ENCODE assay signal across 18 cellular contexts in the genomic region with DNA sequence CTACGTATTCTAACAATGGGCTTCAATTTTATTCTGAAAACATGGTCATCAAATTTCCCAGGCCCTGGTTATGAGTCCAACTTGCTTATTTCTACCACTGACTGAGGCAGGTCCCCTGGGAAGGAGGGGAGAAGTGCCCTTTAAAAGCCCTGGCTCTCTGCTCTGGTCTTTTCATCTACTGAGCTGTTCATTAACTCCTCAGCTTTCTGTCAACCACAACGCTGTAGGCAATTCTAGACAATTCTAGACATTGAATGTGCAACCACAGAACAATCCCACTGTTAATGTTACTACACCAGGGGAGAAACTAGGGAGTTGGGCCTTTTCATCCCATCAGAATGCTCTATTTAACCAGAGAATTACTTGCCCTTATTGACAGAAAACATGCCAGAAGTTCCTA. TPM values are rescaled to one million over a fixed set of nuclear protein-coding genes. Genes with fewer than 3 reads are reported as not detected.
DNase-seq lines count a peak whose midpoint lies in the region; ATAC-seq and TF ChIP-seq lines count a peak whose summit lies in the region.
"Had no signal": no experiment of that assay in that cellular context is flagged by ENCODE, and none has a peak within 500 bp of the region (broad histone marks: within the 10 kb centered on the region; RNA-seq: fewer than 3 reads in every experiment).

No MANE protein-coding gene starts in this region.

- H3K4me3 ChIP-seq in AG04449 (ENCODE audit: low read depth, low read length), result no peak overlapping the region
- H3K4me3 ChIP-seq: colonic mucosa had no signal

- ATAC-seq in GM19467 (IDR thresholded peaks at IDR 0.05; ENCODE audit: unreplicated experiment), result peak; percentile 46
- ATAC-seq in GM19328 (IDR thresholded peaks at IDR 0.05; ENCODE audit: unreplicated experiment), result no peak
- ATAC-seq: activated CD4-positive, CD25-positive, alpha-beta regulatory T cell treated with anti-CD3 and anti-CD28 coated beads, Interleukin-2, amount 50 U/mL, for 24 hours; left ventricle myocardium superior; right cardiac atrium; stimulated activated naive CD8-positive, alpha-beta T cell treated with anti-CD3 and anti-CD28 coated beads, Interleukin-15, amount 100 ng/mL, for 72 hours had no signal

- H3K36me3 Mint-ChIP-seq in activated T-helper 2 cell treated with anti-CD3 and anti-CD28 coated beads, Interferon-gamma antibody, Interleukin-2, Interleukin-4, amounts not matched to agents 10 μg/mL and 5 μg/mL and 100 μg/mL, durations not matched to agents 14 hours and 24 hours and 36 hours (ENCODE audit: low read depth), result peaks cover 48% of the 10 kb centered on the region

- intact Hi-C loops in activated T-helper 2 cell treated with anti-CD3 and anti-CD28 coated beads, Interferon-gamma antibody, Interleukin-2, Interleukin-4, amounts not matched to agents 10 μg/mL and 5 μg/mL and 100 μg/mL, durations not matched to agents 14 hours and 24 hours and 36 hours (cut with micrococcal nuclease), result no loop called here

- peak; percentile 56 for DNase-seq in AG04449 (ENCODE audit: low read depth, low spot score)
- peak; percentile 65 for DNase-seq in astrocyte of the hippocampus (ENCODE audit: low read depth, low spot score)
- peak; percentile 56 for DNase-seq in kidney tubule cell (ENCODE audit: low spot score)
- DNase-seq in iPS-NIHi7 (ENCODE audit: extremely low spot score), result no peak
- no peak for DNase-seq in cerebellum (ENCODE audit: low spot score)
- DNase-seq in activated T-helper 2 cell treated with anti-CD3 and anti-CD28 coated beads, Interferon-gamma antibody, Interleukin-2, Interleukin-4, amounts not matched to agents 10 μg/mL and 5 μg/mL and 100 μg/mL, durations not matched to agents 14 hours and 24 hours and 36 hours (ENCODE audit: low spot score), result no peak
- DNase-seq: CD4-positive, alpha-beta T cell; colonic mucosa; KBM-7; left ventricle myocardium superior; NCI-H1092; right cardiac atrium; SIG-M5; stimulated activated naive CD8-positive, alpha-beta T cell treated with anti-CD3 and anti-CD28 coated beads, Interleukin-15, amount 100 ng/mL, for 72 hours; T1000 had no signal

- H3K27ac Mint-ChIP-seq in activated T-helper 2 cell treated with anti-CD3 and anti-CD28 coated beads, Interferon-gamma antibody, Interleukin-2, Interleukin-4, amounts not matched to agents 10 μg/mL and 5 μg/mL and 100 μg/mL, durations not matched to agents 14 hours and 24 hours and 36 hours, result no peak overlapping the region
- H3K27ac Mint-ChIP-seq: CD4-positive, alpha-beta T cell had no signal

- H3K9me3 Mint-ChIP-seq in activated T-helper 2 cell treated with anti-CD3 and anti-CD28 coated beads, Interferon-gamma antibody, Interleukin-2, Interleukin-4, amounts not matched to agents 10 μg/mL and 5 μg/mL and 100 μg/mL, durations not matched to agents 14 hours and 24 hours and 36 hours, result no peaks in the 10 kb centered on the region
- H3K9me3 Mint-ChIP-seq: CD4-positive, alpha-beta T cell; stimulated activated naive CD8-positive, alpha-beta T cell treated with anti-CD3 and anti-CD28 coated beads, Interleukin-15, amount 100 ng/mL, for 72 hours had no signal

- POLR2A ChIA-PET in AG04449 (lab: Yijun Ruan, JAX), result no interaction called here

- CTCF ChIA-PET in AG04449 (lab: Yijun Ruan, JAX), result interaction anchor here (0.8 to 6.6 kb wide), 5 partner anchors 10 to 184 kb away, joined by 3 to 209 read pairs (median 5); no protein-coding TSS in a partner anchor

- H3K27me3 Mint-ChIP-seq in activated T-helper 2 cell treated with anti-CD3 and anti-CD28 coated beads, Interferon-gamma antibody, Interleukin-2, Interleukin-4, amounts not matched to agents 10 μg/mL and 5 μg/mL and 100 μg/mL, durations not matched to agents 14 hours and 24 hours and 36 hours (ENCODE audit: low read depth), result no peaks in the 10 kb centered on the region
- H3K27me3 Mint-ChIP-seq: CD4-positive, alpha-beta T cell; stimulated activated naive CD8-positive, alpha-beta T cell treated with anti-CD3 and anti-CD28 coated beads, Interleukin-15, amount 100 ng/mL, for 72 hours had no signal

- no peak for TF ChIP-seq CTCF in AG04449 (IDR thresholded peaks at IDR 0.05; ENCODE audit: insufficient read depth, low read length, missing control alignments)

- peaks cover 8% of the 10 kb centered on the region for H3K4me1 Mint-ChIP-seq in activated T-helper 2 cell treated with anti-CD3 and anti-CD28 coated beads, Interferon-gamma antibody, Interleukin-2, Interleukin-4, amounts not matched to agents 10 μg/mL and 5 μg/mL and 100 μg/mL, durations not matched to agents 14 hours and 24 hours and 36 hours (ENCODE audit: low read depth)

- H3K4me3 Mint-ChIP-seq in activated T-helper 2 cell treated with anti-CD3 and anti-CD28 coated beads, Interferon-gamma antibody, Interleukin-2, Interleukin-4, amounts not matched to agents 10 μg/mL and 5 μg/mL and 100 μg/mL, durations not matched to agents 14 hours and 24 hours and 36 hours (ENCODE audit: low read depth), result no peak overlapping the region
- H3K4me3 Mint-ChIP-seq: CD4-positive, alpha-beta T cell; stimulated activated naive CD8-positive, alpha-beta T cell treated with anti-CD3 and anti-CD28 coated beads, Interleukin-15, amount 100 ng/mL, for 72 hours had no signal

RNA-seq across cellular contexts. Expression of gene MOCS2, which starts 10.0 kb away (rescaled TPM):
- 26.3 TPM for total RNA-seq in cerebellum
- 14.7 and 15.4 TPM in 2 replicates for total RNA-seq in activated T-helper 2 cell treated with anti-CD3 and anti-CD28 coated beads, Interferon-gamma antibody, Interleukin-2, Interleukin-4, amounts not matched to agents 10 μg/mL and 5 μg/mL and 100 μg/mL, durations not matched to agents 14 hours and 24 hours and 36 hours

Comparison
In these comparisons a context has a peak if more than half of its experiments do, and no peak if none do; other contexts are left out.
1. DNase-seq: peak in AG04449 (single experiment), astrocyte of the hippocampus (single experiment) and kidney tubule cell (single experiment); none in iPS-NIHi7 (single experiment), cerebellum (single experiment) and activated T-helper 2 cell treated with anti-CD3 and anti-CD28 coated beads, Interferon-gamma antibody, Interleukin-2, Interleukin-4, amounts not matched to agents 10 μg/mL and 5 μg/mL and 100 μg/mL, durations not matched to agents 14 hours and 24 hours and 36 hours (single experiment).